ENCODE assay signal across 13 cellular contexts in genomic region chr10:48507933-48508830, GRCh38.
DNase-seq lines count a peak whose midpoint lies in the region; ATAC-seq and TF ChIP-seq lines count a peak whose summit lies in the region.
"Had no signal": no experiment of that assay in that cellular context is flagged by ENCODE, and none has a peak within 500 bp of the region (broad histone marks: within the 10 kb centered on the region; RNA-seq: fewer than 3 reads in every experiment).

No MANE protein-coding gene starts in this region.

- no peak overlapping the region for H3K27ac ChIP-seq in left ventricle myocardium inferior (replicated peaks)

- no peaks in the 10 kb centered on the region for H3K4me1 Mint-ChIP-seq in activated CD8-positive, alpha-beta T cell treated with anti-CD3 and anti-CD28 coated beads, Interleukin-2, amount 10 ng/mL, durations not matched to agents 7 days and 5 days (ENCODE audit: low read depth)
- H3K4me1 Mint-ChIP-seq in activated CD8-positive, alpha-beta T cell treated with anti-CD3 and anti-CD28 coated beads for 36 hours (ENCODE audit: low read depth): no peaks in the 10 kb centered on the region
- H3K4me1 Mint-ChIP-seq in type B pancreatic cell (ENCODE audit: unreplicated experiment): peaks cover 14% of the 10 kb centered on the region
- H3K4me1 Mint-ChIP-seq in activated T-cell treated with anti-CD3 and anti-CD28 coated beads, Interleukin-2, amount 50 U/mL, for 24 hours (ENCODE audit: low read depth): no peaks in the 10 kb centered on the region

- intact Hi-C loops in activated CD8-positive, alpha-beta T cell treated with anti-CD3 and anti-CD28 coated beads for 36 hours (cut with micrococcal nuclease): loop anchor here (10.0 kb wide), 1 partner anchor 143 kb away; no protein-coding TSS in a partner anchor
- intact Hi-C loops in left ventricle myocardium inferior (cut with micrococcal nuclease): loop anchor here (10.0 kb wide), 1 partner anchor 143 kb away; no protein-coding TSS in a partner anchor

- TF ChIP-seq CTCF in activated CD8-positive, alpha-beta T cell treated with anti-CD3 and anti-CD28 coated beads for 36 hours (IDR thresholded peaks at IDR 0.05): no peak
- TF ChIP-seq CTCF in left ventricle myocardium inferior (IDR thresholded peaks at IDR 0.05; ENCODE audit: borderline replicate concordance) (no peak), type B pancreatic cell (conservative IDR thresholded peaks at IDR 0.05) (no peak)

- POLR2A ChIA-PET in activated CD8-positive, alpha-beta T cell treated with anti-CD3 and anti-CD28 coated beads, Interleukin-2, amount 10 ng/mL, durations not matched to agents 7 days and 5 days (lab: Charles Lee): no interaction called here
- POLR2A ChIA-PET in activated CD8-positive, alpha-beta T cell treated with anti-CD3 and anti-CD28 coated beads for 36 hours (lab: Charles Lee): interaction anchor here (0.7 kb wide), 1 partner anchor 41 kb away, joined by 3 read pairs; no protein-coding TSS in a partner anchor

- no peak overlapping the region for H3K4me3 ChIP-seq in left ventricle myocardium inferior

- DNase-seq in activated CD8-positive, alpha-beta T cell treated with anti-CD3 and anti-CD28 coated beads, Interleukin-2, amount 10 ng/mL, durations not matched to agents 7 days and 5 days: peak; percentile 14
- no peak for DNase-seq in activated CD8-positive, alpha-beta T cell treated with anti-CD3 and anti-CD28 coated beads for 36 hours
- peak; percentile 8 for DNase-seq in T1000 (lab: John Stamatoyannopoulos, UW)
- peak; percentile 53 for DNase-seq in left ventricle myocardium inferior
- DNase-seq in type B pancreatic cell (ENCODE audit: extremely low spot score, unreplicated experiment): peak; percentile 58
- DNase-seq in activated CD4-positive, CD25-positive, alpha-beta regulatory T cell (lab: John Stamatoyannopoulos, UW): no peak
- no peak for DNase-seq in activated T-cell treated with anti-CD3 and anti-CD28 coated beads, Interleukin-2, amount 50 U/mL, for 24 hours
- DNase-seq: ACHN; activated CD4-positive, alpha-beta T cell treated with anti-CD3 and anti-CD28 coated beads, Interleukin-2, amount 50 U/mL, for 4 hours; activated naive CD4-positive, alpha-beta T cell treated with anti-CD3 and anti-CD28 coated beads for 36 hours; mammary epithelial cell had no signal

- no peak overlapping the region for H3K4me3 Mint-ChIP-seq in activated CD8-positive, alpha-beta T cell treated with anti-CD3 and anti-CD28 coated beads, Interleukin-2, amount 10 ng/mL, durations not matched to agents 7 days and 5 days
- no peak overlapping the region for H3K4me3 Mint-ChIP-seq in activated CD8-positive, alpha-beta T cell treated with anti-CD3 and anti-CD28 coated beads for 36 hours
- no peak overlapping the region for H3K4me3 Mint-ChIP-seq in type B pancreatic cell
- no peak overlapping the region for H3K4me3 Mint-ChIP-seq in activated T-cell treated with anti-CD3 and anti-CD28 coated beads, Interleukin-2, amount 50 U/mL, for 24 hours
- H3K4me3 Mint-ChIP-seq: activated naive CD4-positive, alpha-beta T cell treated with anti-CD3 and anti-CD28 coated beads for 36 hours; T-helper 1 cell treated with Interleukin-12 subunit alpha and Interleukin-12 subunit beta and Interleukin-4 antibody, amounts not matched to agents 30 μg/mL and 1 μg/mL, for 36 hours had no signal

- H3K36me3 Mint-ChIP-seq in activated CD8-positive, alpha-beta T cell treated with anti-CD3 and anti-CD28 coated beads, Interleukin-2, amount 10 ng/mL, durations not matched to agents 7 days and 5 days (ENCODE audit: low read depth): no peaks in the 10 kb centered on the region
- no peaks in the 10 kb centered on the region for H3K36me3 Mint-ChIP-seq in activated CD8-positive, alpha-beta T cell treated with anti-CD3 and anti-CD28 coated beads for 36 hours (ENCODE audit: low read depth)
- H3K36me3 Mint-ChIP-seq in type B pancreatic cell: no peaks in the 10 kb centered on the region
- H3K36me3 Mint-ChIP-seq in activated T-cell treated with anti-CD3 and anti-CD28 coated beads, Interleukin-2, amount 50 U/mL, for 24 hours (ENCODE audit: low read depth): no peaks in the 10 kb centered on the region

- H3K27me3 Mint-ChIP-seq in activated CD8-positive, alpha-beta T cell treated with anti-CD3 and anti-CD28 coated beads, Interleukin-2, amount 10 ng/mL, durations not matched to agents 7 days and 5 days (ENCODE audit: low read depth): peaks cover 5% of the 10 kb centered on the region
- peaks cover 1% of the 10 kb centered on the region for H3K27me3 Mint-ChIP-seq in activated CD8-positive, alpha-beta T cell treated with anti-CD3 and anti-CD28 coated beads for 36 hours
- peaks cover 3% of the 10 kb centered on the region for H3K27me3 Mint-ChIP-seq in type B pancreatic cell
- peaks cover 2% of the 10 kb centered on the region for H3K27me3 Mint-ChIP-seq in activated T-cell treated with anti-CD3 and anti-CD28 coated beads, Interleukin-2, amount 50 U/mL, for 24 hours

- H3K9me3 Mint-ChIP-seq in activated CD8-positive, alpha-beta T cell treated with anti-CD3 and anti-CD28 coated beads, Interleukin-2, amount 10 ng/mL, durations not matched to agents 7 days and 5 days (ENCODE audit: insufficient read depth): no peaks in the 10 kb centered on the region
- no peaks in the 10 kb centered on the region for H3K9me3 Mint-ChIP-seq in activated CD8-positive, alpha-beta T cell treated with anti-CD3 and anti-CD28 coated beads for 36 hours
- H3K9me3 Mint-ChIP-seq in type B pancreatic cell: no peaks in the 10 kb centered on the region
- no peaks in the 10 kb centered on the region for H3K9me3 Mint-ChIP-seq in activated T-cell treated with anti-CD3 and anti-CD28 coated beads, Interleukin-2, amount 50 U/mL, for 24 hours
- H3K9me3 Mint-ChIP-seq: activated naive CD4-positive, alpha-beta T cell treated with anti-CD3 and anti-CD28 coated beads for 36 hours; T-helper 1 cell treated with Interleukin-12 subunit alpha and Interleukin-12 subunit beta and Interleukin-4 antibody, amounts not matched to agents 30 μg/mL and 1 μg/mL, for 36 hours had no signal

- H3K4me1 ChIP-seq in left ventricle myocardium inferior: peaks cover 21% of the 10 kb centered on the region

- no peaks in the 10 kb centered on the region for H3K36me3 ChIP-seq in left ventricle myocardium inferior

- no peak for ATAC-seq in activated CD8-positive, alpha-beta T cell treated with anti-CD3 and anti-CD28 coated beads, Interleukin-2, amount 10 ng/mL, durations not matched to agents 7 days and 5 days
- ATAC-seq in activated CD8-positive, alpha-beta T cell treated with anti-CD3 and anti-CD28 coated beads for 36 hours: no peak
- no peak for ATAC-seq in GM21423 (IDR thresholded peaks at IDR 0.05; ENCODE audit: unreplicated experiment)

- H3K27me3 ChIP-seq in left ventricle myocardium inferior (ENCODE audit: low read depth): no peaks in the 10 kb centered on the region

- CTCF ChIA-PET in activated CD8-positive, alpha-beta T cell treated with anti-CD3 and anti-CD28 coated beads, Interleukin-2, amount 10 ng/mL, durations not matched to agents 7 days and 5 days (lab: Charles Lee): no interaction called here
- CTCF ChIA-PET in activated CD8-positive, alpha-beta T cell treated with anti-CD3 and anti-CD28 coated beads for 36 hours (lab: Charles Lee): interaction anchor here (2.5 kb wide), 1 partner anchor 145 kb away, joined by 15 read pairs; no protein-coding TSS in a partner anchor

- no peak overlapping the region for H3K27ac Mint-ChIP-seq in activated CD8-positive, alpha-beta T cell treated with anti-CD3 and anti-CD28 coated beads, Interleukin-2, amount 10 ng/mL, durations not matched to agents 7 days and 5 days
- no peak overlapping the region for H3K27ac Mint-ChIP-seq in activated CD8-positive, alpha-beta T cell treated with anti-CD3 and anti-CD28 coated beads for 36 hours
- H3K27ac Mint-ChIP-seq in type B pancreatic cell: no peak overlapping the region
- no peak overlapping the region for H3K27ac Mint-ChIP-seq in activated T-cell treated with anti-CD3 and anti-CD28 coated beads, Interleukin-2, amount 50 U/mL, for 24 hours
- H3K27ac Mint-ChIP-seq: activated naive CD4-positive, alpha-beta T cell treated with anti-CD3 and anti-CD28 coated beads for 36 hours; T-helper 1 cell treated with Interleukin-12 subunit alpha and Interleukin-12 subunit beta and Interleukin-4 antibody, amounts not matched to agents 30 μg/mL and 1 μg/mL, for 36 hours had no signal

- H3K9me3 ChIP-seq in left ventricle myocardium inferior (replicated peaks): peaks cover 2% of the 10 kb centered on the region

Comparison
In these comparisons a context has a peak if more than half of its experiments do, and no peak if none do; other contexts are left out.
1. DNase-seq: peak in activated CD8-positive, alpha-beta T cell treated with anti-CD3 and anti-CD28 coated beads, Interleukin-2, amount 10 ng/mL, durations not matched to agents 7 days and 5 days (single experiment), T1000 (single experiment), left ventricle myocardium inferior (single experiment) and type B pancreatic cell (single experiment); none in activated CD8-positive, alpha-beta T cell treated with anti-CD3 and anti-CD28 coated beads for 36 hours (single experiment), activated CD4-positive, CD25-positive, alpha-beta regulatory T cell (0 of 4) and activated T-cell treated with anti-CD3 and anti-CD28 coated beads, Interleukin-2, amount 50 U/mL, for 24 hours (single experiment).